20 cellular contexts compared by ENCODE assay signal in the genomic region with DNA sequence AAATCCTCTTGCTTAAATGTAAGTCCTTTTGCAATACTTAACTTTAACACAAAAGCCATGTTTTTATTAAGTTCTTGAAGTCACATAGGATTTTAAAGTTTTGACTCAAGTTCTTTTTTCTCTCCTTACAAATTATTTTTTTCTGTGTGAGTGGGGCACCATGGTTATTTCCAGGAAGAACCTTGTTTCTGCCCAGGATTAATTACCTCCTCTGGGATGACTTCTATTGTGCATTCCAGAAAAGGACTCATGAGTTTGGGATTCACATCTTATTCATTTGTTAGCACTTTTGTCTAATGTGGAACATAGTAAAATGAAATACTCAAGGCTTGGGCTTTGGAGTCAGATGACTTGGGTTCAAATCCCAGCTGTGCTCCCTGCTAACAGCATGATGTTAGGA.
DNase-seq lines count a peak whose midpoint lies in the region; ATAC-seq and TF ChIP-seq lines count a peak whose summit lies in the region.
"Had no signal": no experiment of that assay in that cellular context is flagged by ENCODE, and none has a peak within 500 bp of the region (broad histone marks: within the 10 kb centered on the region; RNA-seq: fewer than 3 reads in every experiment).

No MANE protein-coding gene starts in this region.

- H3K36me3 ChIP-seq in body of pancreas (replicated peaks in 1 of 2; ENCODE audit: insufficient read depth in 1 of 2, low read depth in 2 of 2) = no peaks in the 10 kb centered on the region
- H3K36me3 ChIP-seq: SJSA1 had no signal

- intact Hi-C loops in body of pancreas (cut with DNase I) = no loop called here

- no peaks in the 10 kb centered on the region for H3K9me3 ChIP-seq in body of pancreas

- no peaks in the 10 kb centered on the region for H3K4me1 ChIP-seq in body of pancreas
- H3K4me1 ChIP-seq: SJSA1 had no signal

- no peak for TF ChIP-seq CTCF in body of pancreas (IDR thresholded peaks at IDR 0.05)

- DNase-seq in AG08395 (ENCODE audit: low spot score) (peak; percentile 80), GM04504 (ENCODE audit: low read depth) (peak; percentile 53), amniotic epithelial cell (ENCODE audit: low read depth) (peak; percentile 52), renal cortical epithelial cell (ENCODE audit: low read depth) (peak; percentile 16), middle frontal gyrus (ENCODE audit: extremely low spot score, low spot score) (no peak), body of pancreas (no peak)
- no peak for DNase-seq in activated CD4-positive, alpha-beta T cell treated with anti-CD3 and anti-CD28 coated beads, Interleukin-2, amount 50 U/mL, for 4 hours
- DNase-seq: 8988T; CD4-positive, alpha-beta memory T cell; DND-41; GOT3; HCEC 1CT; KBM-7; NCI-H1105; NCI-H146; NCI-H2029 treated with DMSO at 0.1 percent for 48 hours; NCI-H526 had no signal

- H3K27me3 ChIP-seq in body of pancreas = no peaks in the 10 kb centered on the region
- H3K27me3 ChIP-seq: SJSA1 had no signal

- H3K27ac ChIP-seq in body of pancreas = no peak overlapping the region
- H3K27ac ChIP-seq: HL-60, SJSA1 had no signal

- no peak for ATAC-seq in body of pancreas
- ATAC-seq: Right ventricle myocardium inferior had no signal

- TF ChIP-seq POLR2A in body of pancreas (IDR thresholded peaks at IDR 0.05) = no peak

- no peak overlapping the region for H3K4me3 ChIP-seq in body of pancreas
- H3K4me3 ChIP-seq: SJSA1 had no signal

Comparison
In these comparisons a context has a peak if more than half of its experiments do, and no peak if none do; other contexts are left out.
1. DNase-seq: peak in AG08395 (single experiment), GM04504 (single experiment), amniotic epithelial cell (single experiment) and renal cortical epithelial cell (single experiment); none in middle frontal gyrus (single experiment), body of pancreas (0 of 4) and activated CD4-positive, alpha-beta T cell treated with anti-CD3 and anti-CD28 coated beads, Interleukin-2, amount 50 U/mL, for 4 hours (0 of 2).